8 cellular contexts compared by ENCODE assay signal in the genomic region with DNA sequence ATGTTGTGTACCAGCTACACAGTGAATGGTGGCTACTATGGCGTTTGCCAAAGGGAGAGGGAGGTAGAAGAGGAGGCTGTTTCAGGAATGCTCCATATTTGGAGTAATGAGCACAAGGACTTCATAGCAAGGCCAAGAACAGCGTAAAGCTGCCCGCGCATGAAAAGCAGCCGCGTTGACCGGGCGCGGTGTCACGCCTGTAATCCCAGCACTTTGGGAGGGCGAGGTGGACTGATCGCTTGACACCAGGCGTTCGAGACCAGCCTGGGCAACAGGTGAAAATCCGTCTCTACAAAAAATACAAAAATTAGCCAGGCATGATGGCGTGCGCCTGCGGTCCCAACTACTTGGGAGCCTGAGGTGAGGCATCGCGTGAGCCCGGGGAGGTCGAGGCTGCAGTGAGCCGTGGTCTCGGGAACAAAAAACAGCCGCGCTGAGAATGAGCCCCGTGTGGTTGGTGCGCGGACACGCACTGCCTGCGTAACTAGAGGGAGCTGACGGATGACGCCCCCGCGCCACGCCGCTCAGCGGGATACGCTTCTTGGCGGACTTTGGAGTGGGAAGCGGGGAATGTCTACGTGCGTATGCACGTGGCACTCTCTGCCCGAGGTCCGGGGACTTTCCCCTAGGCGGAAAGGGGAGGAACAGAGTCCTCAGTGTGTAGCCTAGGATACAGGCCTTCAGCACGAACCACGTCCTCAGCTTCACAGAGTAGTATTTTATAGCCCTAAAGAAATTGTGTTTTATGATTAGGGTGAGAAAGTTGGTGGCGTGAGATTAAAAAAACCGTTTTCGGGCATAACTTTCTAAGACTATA.
DNase-seq lines count a peak whose midpoint lies in the region; ATAC-seq lines count a peak whose summit lies in the region.

A gene (minus strand): TSS at position 693 of the 817 bp plus-strand sequence.

- DNase-seq in AG20443 (ENCODE audit: low spot score): peak; percentile 93
- DNase-seq in GM19238 (ENCODE audit: insufficient read length, low spot score): peak; percentile 92
- DNase-seq in NCI-H524 (lab: John Stamatoyannopoulos, UW): peak; percentile 96 to 99
- peak; percentile 92 to 95 for DNase-seq in activated CD4-positive, alpha-beta T cell treated with anti-CD3 and anti-CD28 coated beads for 4 hours
- peak; percentile 98 for DNase-seq in kidney glomerular epithelial cell (lab: John Stamatoyannopoulos, UW)
- DNase-seq in stimulated activated CD4-positive, alpha-beta T cell treated with anti-CD3 and anti-CD28 coated beads, Interleukin-1b, Interleukin-23, amount 100 ng/mL, for 1 hour (ENCODE audit: low read depth in 2 of 2): peak; percentile 67 to 83

- ATAC-seq in HG03442 (IDR thresholded peaks at IDR 0.05; ENCODE audit: unreplicated experiment): peak; percentile 89

- peak within 1 kb of the TSS; percentile 100 for H3K27ac ChIP-seq in cingulate gyrus (ENCODE audit: low read depth, low read length)

Comparison
In these comparisons a context has a peak if more than half of its experiments do, and no peak if none do; other contexts are left out.
1. Peak in every context shown above with its lines: DNase-seq, ATAC-seq and H3K27ac ChIP-seq.